17 cellular contexts compared by ENCODE assay signal in genomic region chr7:35613150-35613549, GRCh38.
"Had no signal": no experiment of that assay in that cellular context is flagged by ENCODE, and none has a peak within 500 bp of the region (broad histone marks: within the 10 kb centered on the region; RNA-seq: fewer than 3 reads in every experiment).

No MANE protein-coding gene starts in this region.

- H3K27me3 ChIP-seq: breast epithelium, esophagus muscularis mucosa, left lung, spleen, thyroid gland had no signal

- H3K4me3 ChIP-seq: breast epithelium, esophagus muscularis mucosa, left lung, spleen, thyroid gland had no signal

- H3K27ac ChIP-seq: breast epithelium, left lung, spleen, thyroid gland had no signal

- ATAC-seq: activated T-cell treated with anti-CD3 and anti-CD28 coated beads, Interleukin-2, amount 50 U/mL, for 4 hours; left lung; stimulated activated naive B cell treated with anti-CD40 and anti-IgM and Interleukin-4, amounts not matched to agents 10 μg/mL and 1 μg/mL and 100 μg/mL, for 72 hours had no signal

- DNase-seq: activated CD4-positive, alpha-beta T cell treated with anti-CD3 and anti-CD28 coated beads, Interleukin-2, amount 50 U/mL, for 1 hour; activated CD8-positive, alpha-beta memory T cell treated with anti-CD3 and anti-CD28 coated beads, Interleukin-2, amount 50 U/mL, for 4 hours; activated naive CD4-positive, alpha-beta T cell treated with anti-CD3 and anti-CD28 coated beads, Interleukin-2, amount 10 ng/mL, durations not matched to agents 7 days and 5 days; activated T-cell treated with anti-CD3 and anti-CD28 coated beads, Interleukin-2, amount 50 U/mL, for 4 hours; dermis blood vessel endothelial cell; effector memory CD4-positive, alpha-beta T cell; glutamatergic neuron; kidney; left lung; nephron progenitor cell; nucleus accumbens; retina; spleen; stimulated activated naive B cell treated with anti-CD40 and anti-IgM and Interleukin-4, amounts not matched to agents 10 μg/mL and 1 μg/mL and 100 μg/mL, for 72 hours; thyroid gland had no signal

- H3K36me3 ChIP-seq: breast epithelium, esophagus muscularis mucosa, left lung, thyroid gland had no signal

- H3K9me3 ChIP-seq: breast epithelium, esophagus muscularis mucosa, left lung, spleen, thyroid gland had no signal

- H3K4me1 ChIP-seq: breast epithelium, left lung, spleen, thyroid gland had no signal
